In genomic region chr1:44594871-44595735, GRCh38 we compare ENCODE assay signal across 1 cellular context.
TF ChIP-seq lines count a peak whose summit lies in the region.

No MANE protein-coding gene starts in this region.

TF ChIP-seq in GM23338, 12 proteins besides CTCF, POLR2A, EP300 and RAD21 (continued from another document):
- TF ChIP-seq REST (IDR thresholded peaks at IDR 0.05; ENCODE audit: unreplicated experiment) (no peak), ZNF114 (CRISPR knock-in tag; IDR thresholded peaks at IDR 0.05) (no peak), EZH2phosphoT487 (IDR thresholded peaks at IDR 0.05; ENCODE audit: unreplicated experiment) (no peak)
